20 cellular contexts compared by ENCODE assay signal in genomic region chr1:153527023-153527724, GRCh38. TPM values are rescaled to one million over a fixed set of nuclear protein-coding genes. Genes with fewer than 3 reads are reported as not detected.
DNase-seq lines count a peak whose midpoint lies in the region; ATAC-seq and TF ChIP-seq lines count a peak whose summit lies in the region.
"Had no signal": no experiment of that assay in that cellular context is flagged by ENCODE, and none has a peak within 500 bp of the region (broad histone marks: within the 10 kb centered on the region; RNA-seq: fewer than 3 reads in every experiment).

No MANE protein-coding gene starts in this region.

- DNase-seq in activated naive CD4-positive, alpha-beta T cell treated with anti-CD3 and anti-CD28 coated beads, Interleukin-2, amount 50 U/mL, for 72 hours (ENCODE audit: low spot score in 2 of 2) = no peak
- DNase-seq in activated naive CD4-positive, alpha-beta T cell treated with anti-CD3 and anti-CD28 coated beads, Interleukin-2, amount 50 U/mL, for 16 hours = no peak
- DNase-seq in breast epithelium (ENCODE audit: low spot score in 2 of 2) (no peak), mesothelial cell of epicardium (ENCODE audit: low spot score in 2 of 2, unreplicated experiment in 2 of 2) (no peak), SJCRH30 (no peak), NCI-H2196 (lab: John Stamatoyannopoulos, UW; ENCODE audit: unreplicated experiment) (no peak)
- DNase-seq in activated effector memory CD4-positive, alpha-beta T cell treated with anti-CD3 and anti-CD28 coated beads, Interleukin-2, amount 50 U/mL, for 16 hours = no peak
- DNase-seq: activated CD8-positive, alpha-beta memory T cell treated with anti-CD3 and anti-CD28 coated beads, Interleukin-2, amount 50 U/mL, for 48 hours; CD8-positive, alpha-beta T cell; central memory CD4-positive, alpha-beta T cell; glutamatergic neuron; KBM-7; Peyer's patch; stimulated activated CD4-positive, alpha-beta T cell treated with anti-CD3 and anti-CD28 coated beads, Interleukin-1b, Interleukin-23, amount 100 ng/mL, for 48 hours; transverse colon had no signal

- H3K27me3 ChIP-seq in breast epithelium = no peaks in the 10 kb centered on the region
- no peaks in the 10 kb centered on the region for H3K27me3 ChIP-seq in SJCRH30
- H3K27me3 ChIP-seq: Peyer's patch, transverse colon had no signal

- ATAC-seq in activated naive CD4-positive, alpha-beta T cell treated with anti-CD3 and anti-CD28 coated beads, Interleukin-2, amount 50 U/mL, for 72 hours = no peak
- ATAC-seq in GM18505 (IDR thresholded peaks at IDR 0.05; ENCODE audit: unreplicated experiment) = no peak
- ATAC-seq: CD8-positive, alpha-beta T cell had no signal

- intact Hi-C loops in breast epithelium (cut with DNase I; ENCODE audit: low total_unique reads) = no loop called here

- H3K36me3 ChIP-seq in breast epithelium (no peaks in the 10 kb centered on the region), SJCRH30 (no peaks in the 10 kb centered on the region)
- H3K36me3 ChIP-seq: Peyer's patch, transverse colon had no signal

- H3K27ac Mint-ChIP-seq in activated naive CD4-positive, alpha-beta T cell treated with anti-CD3 and anti-CD28 coated beads, Interleukin-2, amount 50 U/mL, for 72 hours = peak overlapping the region; percentile 46 to 66
- H3K27ac Mint-ChIP-seq in mesothelial cell of epicardium = peak overlapping the region; percentile 90
- H3K27ac Mint-ChIP-seq: activated naive CD8-positive, alpha-beta T cell; CD8-positive, alpha-beta T cell; progenitor cell of endocrine pancreas had no signal

- peaks cover 34% of the 10 kb centered on the region for H3K4me1 Mint-ChIP-seq in mesothelial cell of epicardium

- no peaks in the 10 kb centered on the region for H3K36me3 Mint-ChIP-seq in activated naive CD4-positive, alpha-beta T cell treated with anti-CD3 and anti-CD28 coated beads, Interleukin-2, amount 50 U/mL, for 72 hours
- H3K36me3 Mint-ChIP-seq in mesothelial cell of epicardium = no peaks in the 10 kb centered on the region
- H3K36me3 Mint-ChIP-seq: activated naive CD8-positive, alpha-beta T cell; CD8-positive, alpha-beta T cell had no signal

- H3K27me3 Mint-ChIP-seq in mesothelial cell of epicardium (ENCODE audit: low read depth) = no peaks in the 10 kb centered on the region
- H3K27me3 Mint-ChIP-seq: activated naive CD8-positive, alpha-beta T cell; progenitor cell of endocrine pancreas had no signal

- H3K4me3 ChIP-seq in breast epithelium = no peak overlapping the region
- H3K4me3 ChIP-seq in SJCRH30 = no peak overlapping the region
- H3K4me3 ChIP-seq: Peyer's patch, transverse colon had no signal

- peaks cover 0 to 2% of the 10 kb centered on the region in 2 donors for H3K4me1 ChIP-seq in breast epithelium
- peaks cover 13% of the 10 kb centered on the region for H3K4me1 ChIP-seq in SJCRH30

- no peaks in the 10 kb centered on the region for H3K9me3 Mint-ChIP-seq in activated naive CD4-positive, alpha-beta T cell treated with anti-CD3 and anti-CD28 coated beads, Interleukin-2, amount 50 U/mL, for 72 hours
- no peaks in the 10 kb centered on the region for H3K9me3 Mint-ChIP-seq in mesothelial cell of epicardium
- H3K9me3 Mint-ChIP-seq: CD8-positive, alpha-beta T cell had no signal

- no peaks in the 10 kb centered on the region for H3K9me3 ChIP-seq in breast epithelium
- H3K9me3 ChIP-seq in SJCRH30 (replicated peaks) = no peaks in the 10 kb centered on the region
- H3K9me3 ChIP-seq: Peyer's patch, transverse colon had no signal

- no peak for TF ChIP-seq CTCF in breast epithelium (IDR thresholded peaks at IDR 0.05)
- no peak for TF ChIP-seq CTCF in mesothelial cell of epicardium (IDR thresholded peaks at IDR 0.05; ENCODE audit: unreplicated experiment)

- TF ChIP-seq POLR2A in breast epithelium (IDR thresholded peaks at IDR 0.05) = no peak
- TF ChIP-seq POLR2A in GM18505 (IDR thresholded peaks at IDR 0.05; ENCODE audit: borderline replicate concordance, extremely low read depth, insufficient read depth, insufficient read length) = no peak

- no peak overlapping the region for H3K4me3 Mint-ChIP-seq in mesothelial cell of epicardium
- H3K4me3 Mint-ChIP-seq: activated naive CD8-positive, alpha-beta T cell; CD8-positive, alpha-beta T cell had no signal

- H3K27ac ChIP-seq in breast epithelium (peak overlapping the region; percentile 45 to 51), SJCRH30 (no peak overlapping the region)
- H3K27ac ChIP-seq: Peyer's patch, transverse colon had no signal

RNA-seq across cellular contexts. Expression of gene S100A6, which starts 8.6 kb away (rescaled TPM):
- total RNA-seq in activated naive CD4-positive, alpha-beta T cell treated with anti-CD3 and anti-CD28 coated beads, Interleukin-2, amount 50 U/mL, for 72 hours = 100 to 1,000 TPM; 260 to 445 TPM
- 100 to 1,000 TPM; 351 to 861 (median 423) TPM for total RNA-seq in breast epithelium
- 2.4 to 4.4 TPM (median 3.9 TPM) in 3 replicates for total RNA-seq in mesothelial cell of epicardium
- 38.8 and 48.3 TPM in 2 replicates for total RNA-seq in SJCRH30 (2014; rRNA removed; shearing (Covaris generic))

RNA-seq across cellular contexts. Expression of gene S100A5, which starts 13.6 kb away (rescaled TPM):
- total RNA-seq in activated naive CD4-positive, alpha-beta T cell treated with anti-CD3 and anti-CD28 coated beads, Interleukin-2, amount 50 U/mL, for 72 hours = 1 to 10 TPM; 2.0 to 3.9 TPM
- not detected for total RNA-seq in breast epithelium
- not detected in 3 replicates for total RNA-seq in mesothelial cell of epicardium
- not detected in 2 replicates for total RNA-seq in SJCRH30 (2014; rRNA removed; shearing (Covaris generic))
- total RNA-seq: A673; CD8-positive, alpha-beta T cell; left colon; Peyer's patch; progenitor cell of endocrine pancreas; transverse colon had no signal

RNA-seq across cellular contexts. Expression of gene S100A4, which starts 18.4 kb away (rescaled TPM):
- 100 to 1,000 TPM; 186 to 368 TPM for total RNA-seq in activated naive CD4-positive, alpha-beta T cell treated with anti-CD3 and anti-CD28 coated beads, Interleukin-2, amount 50 U/mL, for 72 hours
- total RNA-seq in breast epithelium (1,000 to 10,000 TPM in 1 of 3 donors, 100 to 1,000 TPM in 2; 177 to 1,015 (median 198) TPM), mesothelial cell of epicardium (7.8 to 12.7 TPM (median 10.2 TPM) in 3 replicates)
- total RNA-seq in SJCRH30 (2014; rRNA removed; shearing (Covaris generic)) = 1.0 and 2.1 TPM in 2 replicates

RNA-seq across cellular contexts. Expression of gene S100A3, which starts 21.9 kb away (rescaled TPM):
- not detected for total RNA-seq in activated naive CD4-positive, alpha-beta T cell treated with anti-CD3 and anti-CD28 coated beads, Interleukin-2, amount 50 U/mL, for 72 hours
- 1 to 10 TPM in 2 of 3 donors, under 1 TPM in 1; 0.44 to 2.6 (median 2.2) TPM for total RNA-seq in breast epithelium
- not detected in 3 replicates for total RNA-seq in mesothelial cell of epicardium
- total RNA-seq in SJCRH30 (2014; rRNA removed; shearing (Covaris generic)) = 0.38 and 1.0 TPM in 2 replicates
- total RNA-seq: CD8-positive, alpha-beta T cell; left colon; Peyer's patch had no signal

RNA-seq across cellular contexts. Expression of gene S100A2, which starts 38.5 kb away (rescaled TPM):
- 1 to 10 TPM; 1.0 to 7.8 TPM for total RNA-seq in activated naive CD4-positive, alpha-beta T cell treated with anti-CD3 and anti-CD28 coated beads, Interleukin-2, amount 50 U/mL, for 72 hours
- total RNA-seq in breast epithelium (1 to 10 TPM in 1 of 3 donors, under 1 TPM in 1, not detected in 1; 0.33 to 5.4 TPM), mesothelial cell of epicardium (0.43 to 0.51 TPM in 2 of 3 replicates, not detected in the other)
- total RNA-seq in SJCRH30 (2014; rRNA removed; shearing (Covaris generic)) = 3.2 and 5.5 TPM in 2 replicates
- total RNA-seq: CD8-positive, alpha-beta T cell; Peyer's patch had no signal

Comparison
In these comparisons a context has a peak if more than half of its experiments do, and no peak if none do; other contexts are left out.
1. RNA of gene S100A4, which starts 18.4 kb away (total RNA-seq): 186 to 368 TPM in activated naive CD4-positive, alpha-beta T cell treated with anti-CD3 and anti-CD28 coated beads, Interleukin-2, amount 50 U/mL, for 72 hours and 177 to 1,015 TPM in breast epithelium; 7.8 to 12.7 TPM in mesothelial cell of epicardium and 1.0 to 2.1 TPM in SJCRH30; every median in the first group is over 10 times any median in the second.